In genomic region chr6:33391278-33392167, GRCh38 we compare ENCODE assay signal across 1 cellular context.
TF ChIP-seq lines count a peak whose summit lies in the region.

KIFC1 (plus strand) TSS chr6:33391823; CDS start chr6:33391986, 163 bp downstream.

TF ChIP-seq in K562, 482 proteins besides CTCF, POLR2A, EP300 and RAD21 (continued from another document):
- TF ChIP-seq ZNF764 (CRISPR knock-in tag; IDR thresholded peaks at IDR 0.05; ENCODE audit: low read depth) (0 out of 2 replicates have a peak, but pooled peaks have one; percentile 9), ZNF584 (CRISPR knock-in tag; IDR thresholded peaks at IDR 0.05; ENCODE audit: low read depth) (no peak), ZNF165 (CRISPR knock-in tag; IDR thresholded peaks at IDR 0.05; ENCODE audit: borderline replicate concordance) (no peak)
- TF ChIP-seq, protein P1, sequence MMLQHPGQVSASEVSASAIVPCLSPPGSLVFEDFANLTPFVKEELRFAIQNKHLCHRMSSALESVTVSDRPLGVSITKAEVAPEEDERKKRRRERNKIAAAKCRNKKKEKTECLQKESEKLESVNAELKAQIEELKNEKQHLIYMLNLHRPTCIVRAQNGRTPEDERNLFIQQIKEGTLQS (IDR thresholded peaks at IDR 0.05) = no peak; the same call in 1 of the 2 replicates
- TF ChIP-seq, protein P1 (CRISPR knock-in tag; conservative IDR thresholded peaks at IDR 0.05) = peak; percentile 72; the same call in 1 of the 2 replicates
- TF ChIP-seq, protein P2, sequence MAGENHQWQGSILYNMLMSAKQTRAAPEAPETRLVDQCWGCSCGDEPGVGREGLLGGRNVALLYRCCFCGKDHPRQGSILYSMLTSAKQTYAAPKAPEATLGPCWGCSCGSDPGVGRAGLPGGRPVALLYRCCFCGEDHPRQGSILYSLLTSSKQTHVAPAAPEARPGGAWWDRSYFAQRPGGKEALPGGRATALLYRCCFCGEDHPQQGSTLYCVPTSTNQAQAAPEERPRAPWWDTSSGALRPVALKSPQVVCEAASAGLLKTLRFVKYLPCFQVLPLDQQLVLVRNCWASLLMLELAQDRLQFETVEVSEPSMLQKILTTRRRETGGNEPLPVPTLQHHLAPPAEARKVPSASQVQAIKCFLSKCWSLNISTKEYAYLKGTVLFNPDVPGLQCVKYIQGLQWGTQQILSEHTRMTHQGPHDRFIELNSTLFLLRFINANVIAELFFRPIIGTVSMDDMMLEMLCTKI (IDR thresholded peaks at IDR 0.05; ENCODE audit: partially characterized antibody) = no peak
TF ChIP-seq in K562: peak in this region for 193.
